2 cellular contexts compared by ENCODE assay signal in genomic region chr11:125146232-125146631, GRCh38.
TF ChIP-seq lines count a peak whose summit lies in the region.

No MANE protein-coding gene starts in this region.

TF ChIP-seq in GM23338, 12 proteins besides CTCF, POLR2A, EP300 and RAD21:
- TF ChIP-seq POLR2AphosphoS5 (IDR thresholded peaks at IDR 0.05; ENCODE audit: low read depth) (peak; percentile 38; the same call in 1 of the 2 replicates), NANOG (IDR thresholded peaks at IDR 0.05; ENCODE audit: borderline replicate concordance) (peak; percentile 85), CREB1 (CRISPR knock-in tag; IDR thresholded peaks at IDR 0.05; ENCODE audit: low read depth) (no peak)

TF ChIP-seq in H1, 55 proteins besides CTCF, POLR2A, EP300 and RAD21:
- TF ChIP-seq SP1 (IDR thresholded peaks at IDR 0.05; ENCODE audit: low read depth, low read length) (no peak), TEAD4 (IDR thresholded peaks at IDR 0.05; ENCODE audit: low read depth, low read length) (peak; percentile 71; the same call in 1 of the 2 replicates), TCF12 (IDR thresholded peaks at IDR 0.05; ENCODE audit: low read depth, low read length) (peak; percentile 89)
